Comparison of ENCODE assay signal across 17 cellular contexts in genomic region chr1:167927075-167927754, GRCh38. TPM values are rescaled to one million over a fixed set of nuclear protein-coding genes. Genes with fewer than 3 reads are reported as not detected.
A peak's percentile ranks its signal among the peaks of the same experiment; 100 is the strongest.
DNase-seq lines count a peak whose midpoint lies in the region; ATAC-seq, FAIRE-seq and TF ChIP-seq lines count a peak whose summit lies in the region.
"Had no signal": no experiment of that assay in that cellular context is flagged by ENCODE, and none has a peak within 500 bp of the region (broad histone marks: within the 10 kb centered on the region; RNA-seq: fewer than 3 reads in every experiment).

No MANE protein-coding gene starts in this region.

- H3K4me1 ChIP-seq in GM23338 (ENCODE audit: insufficient read depth) (peaks cover 34% of the 10 kb centered on the region), pancreas (peaks cover 0 to 34% (median 22%) of the 10 kb centered on the region in 3 donors), PC-3 (ENCODE audit: insufficient read depth, low read length) (peaks cover 12% of the 10 kb centered on the region), esophagus squamous epithelium (peaks cover 0 to 11% (median 2%) of the 10 kb centered on the region in 3 donors)

- no peak overlapping the region for H3K9ac ChIP-seq in PC-3 (ENCODE audit: low read length)

- H3F3A ChIP-seq in GM23338 (replicated peaks; ENCODE audit: low read depth) (no peaks in the 10 kb centered on the region), PC-3 (ENCODE audit: low read length, unreplicated experiment) (no peaks in the 10 kb centered on the region)

- no peaks in the 10 kb centered on the region for H3K36me3 ChIP-seq in GM23338 (ENCODE audit: insufficient read depth)
- H3K36me3 ChIP-seq in pancreas, result no peaks in the 10 kb centered on the region
- H3K36me3 ChIP-seq in PC-3 (ENCODE audit: low read depth, low read length), result peaks cover 3% of the 10 kb centered on the region; the same call in 1 of the 2 replicates
- peaks cover 0 to 8% (median 0%) of the 10 kb centered on the region in 3 donors for H3K36me3 ChIP-seq in esophagus squamous epithelium
- H3K36me3 ChIP-seq: BE2C had no signal

- in situ Hi-C loops in GM13977 (cut with MboI; ENCODE audit: low pct_unique_long_range_greater_than_20kb, low sequenced_read_pairs, unreplicated experiment), result no loop called here

- CTCF ChIA-PET in PC-3 (lab: Charles Lee), result no interaction called here

- TF ChIP-seq CTCF in GM13977 (IDR thresholded peaks at IDR 0.05; ENCODE audit: extremely low read depth, insufficient read depth, missing control alignments) (no peak), GM23338 (conservative IDR thresholded peaks at IDR 0.05; ENCODE audit: low read depth in 2 of 2) (no peak), pancreas (IDR thresholded peaks at IDR 0.05) (no peak), PC-3 (conservative IDR thresholded peaks at IDR 0.05; ENCODE audit: low read depth, low read length) (no peak), esophagus squamous epithelium (IDR thresholded peaks at IDR 0.05) (no peak)

- 45 to 46% methylated on average over 4 of the region's 4 CpGs for WGBS in pancreas, 2 donors
- 80 to 85% methylated on average over 4 of the region's 4 CpGs for WGBS in esophagus squamous epithelium, 2 donors

- ATAC-seq in GM23338, result no peak
- peak in 3 of 4 donors; percentile 31 to 69 (median 50) for ATAC-seq in pancreas
- ATAC-seq in PC-3, result no peak
- ATAC-seq: activated naive CD8-positive, alpha-beta T cell treated with anti-CD3 and anti-CD28 coated beads, Interleukin-2, amount 50 U/mL, for 24 hours; heart left ventricle had no signal

- DNase-seq in GM13977 (ENCODE audit: low spot score), result peak; percentile 16
- DNase-seq in GM23338 (ENCODE audit: low spot score), result no peak
- DNase-seq in RCC 7860 (ENCODE audit: low spot score), result peak; percentile 46
- DNase-seq in pancreas, result no peak
- no peak for DNase-seq in PC-3
- DNase-seq in T-helper 1 cell, result no peak
- DNase-seq in esophagus squamous epithelium (lab: John Stamatoyannopoulos, UW), result no peak
- no peak for DNase-seq in activated T-cell treated with anti-CD3 and anti-CD28 coated beads, Interleukin-2, amount 50 U/mL, for 1 hour
- DNase-seq: activated naive CD8-positive, alpha-beta T cell treated with anti-CD3 and anti-CD28 coated beads, Interleukin-2, amount 50 U/mL, for 24 hours; BE2C; heart left ventricle; IMR-90; NCI-H2029; OCI-M1; T1000 had no signal

- H3K27me3 ChIP-seq in GM23338 (ENCODE audit: insufficient read depth) (no peaks in the 10 kb centered on the region), pancreas (no peaks in the 10 kb centered on the region), PC-3 (ENCODE audit: low read length) (no peaks in the 10 kb centered on the region), esophagus squamous epithelium (no peaks in the 10 kb centered on the region)
- H3K27me3 ChIP-seq: BE2C, heart left ventricle had no signal

- peaks cover 8% of the 10 kb centered on the region; the same call in 2 of the 3 replicates for H3K4me1 Mint-ChIP-seq in GM23338

- POLR2A ChIA-PET in PC-3 (lab: Charles Lee; ENCODE audit: unreplicated experiment), result no interaction called here

- H3K79me2 ChIP-seq in GM23338 (replicated peaks; ENCODE audit: insufficient read depth) (peaks cover 18% of the 10 kb centered on the region), PC-3 (ENCODE audit: low read length) (peaks cover 16% of the 10 kb centered on the region)

- H3K9me2 ChIP-seq in GM23338 (ENCODE audit: insufficient read depth) (no peaks in the 10 kb centered on the region), PC-3 (replicated peaks; ENCODE audit: low read length) (no peaks in the 10 kb centered on the region)

- no peak overlapping the region for H2AFZ ChIP-seq in GM23338
- H2AFZ ChIP-seq in PC-3 (ENCODE audit: low read length), result no peak overlapping the region

- BruUV-seq in PC-3 (replicated peaks; lab: Mats Ljungman, UMichigan), result no TSS peak

- FAIRE-seq in RCC 7860 (lab: Jason Lieb, UNC) (peak; percentile 92), pancreas (lab: Jason Lieb, UNC) (no peak)
- FAIRE-seq: G401.6 had no signal

- no peaks in the 10 kb centered on the region for H3K36me3 Mint-ChIP-seq in GM23338 (ENCODE audit: low read depth)

- no peak overlapping the region for H3K4me3 Mint-ChIP-seq in GM23338
- H3K4me3 Mint-ChIP-seq: activated naive CD8-positive, alpha-beta T cell treated with anti-CD3 and anti-CD28 coated beads, Interleukin-2, amount 50 U/mL, for 24 hours had no signal

- H3K4me3 ChIP-seq in GM23338 (no peak overlapping the region), pancreas (no peak overlapping the region), PC-3 (ENCODE audit: low read length) (no peak overlapping the region), esophagus squamous epithelium (no peak overlapping the region)
- H3K4me3 ChIP-seq: coronary artery, heart left ventricle had no signal

- H3K27ac Mint-ChIP-seq in GM23338, result no peak overlapping the region
- H3K27ac Mint-ChIP-seq: activated naive CD8-positive, alpha-beta T cell treated with anti-CD3 and anti-CD28 coated beads, Interleukin-2, amount 50 U/mL, for 24 hours had no signal

- TF ChIP-seq POLR2A in esophagus squamous epithelium (IDR thresholded peaks at IDR 0.05), result no peak

- H3K4me2 ChIP-seq in GM23338 (no peak overlapping the region), PC-3 (ENCODE audit: low read length) (no peak overlapping the region)

- H3K9me3 ChIP-seq in pancreas, result no peaks in the 10 kb centered on the region
- H3K9me3 ChIP-seq in PC-3 (ENCODE audit: low read length), result no peaks in the 10 kb centered on the region
- H3K9me3 ChIP-seq in esophagus squamous epithelium, result no peaks in the 10 kb centered on the region
- H3K9me3 ChIP-seq: BE2C, heart left ventricle had no signal

- H3K27ac ChIP-seq in GM23338 (ENCODE audit: low read depth) (peak overlapping the region; percentile 45; the same call in 1 of the 2 replicates), pancreas (peak overlapping the region in 2 of 4 donors; percentile 30 to 64), PC-3 (ENCODE audit: low read length) (no peak overlapping the region), esophagus squamous epithelium (no peak overlapping the region)
- H3K27ac ChIP-seq: coronary artery, heart left ventricle had no signal

- no peaks in the 10 kb centered on the region for H3K27me3 Mint-ChIP-seq in GM23338 (ENCODE audit: insufficient read depth, low read depth, poor library complexity)
- H3K27me3 Mint-ChIP-seq: activated naive CD8-positive, alpha-beta T cell treated with anti-CD3 and anti-CD28 coated beads, Interleukin-2, amount 50 U/mL, for 24 hours had no signal

- intact Hi-C loops in pancreas (cut with DNase I) (no loop called here), PC-3 (cut with micrococcal nuclease) (no loop called here), esophagus squamous epithelium (cut with DNase I) (no loop called here)

- no peaks in the 10 kb centered on the region for H3K9me3 Mint-ChIP-seq in GM23338
- H3K9me3 Mint-ChIP-seq: activated naive CD8-positive, alpha-beta T cell treated with anti-CD3 and anti-CD28 coated beads, Interleukin-2, amount 50 U/mL, for 24 hours had no signal

- H4K20me1 ChIP-seq in GM23338 (replicated peaks; ENCODE audit: insufficient read depth), result no peaks in the 10 kb centered on the region
- H4K20me1 ChIP-seq in PC-3 (ENCODE audit: low read length), result no peaks in the 10 kb centered on the region

TF ChIP-seq in GM23338, 12 proteins besides CTCF, POLR2A, EP300 and RAD21 (continues in another document):
- no peak for TF ChIP-seq POLR2AphosphoS5 (IDR thresholded peaks at IDR 0.05; ENCODE audit: low read depth)
- no peak for TF ChIP-seq EZH2 (IDR thresholded peaks at IDR 0.05; ENCODE audit: low read depth, unreplicated experiment)
- TF ChIP-seq NANOG (IDR thresholded peaks at IDR 0.05; ENCODE audit: borderline replicate concordance), result no peak
- no peak for TF ChIP-seq ETS1 (IDR thresholded peaks at IDR 0.05)
- TF ChIP-seq JUNB (IDR thresholded peaks at IDR 0.05; ENCODE audit: unreplicated experiment), result no peak
- no peak for TF ChIP-seq ZNF114 (CRISPR knock-in tag; IDR thresholded peaks at IDR 0.05)
- no peak for TF ChIP-seq ZNF331 (CRISPR knock-in tag; IDR thresholded peaks at IDR 0.05; ENCODE audit: low read depth)
- no peak for TF ChIP-seq CREB1 (CRISPR knock-in tag; IDR thresholded peaks at IDR 0.05; ENCODE audit: low read depth)

RNA-seq across cellular contexts. Expression of gene DCAF6, which starts 9.3 kb away (rescaled TPM):
- 24.6 and 27.3 TPM in 2 replicates for total RNA-seq in GM23338 (2014; rRNA removed; shearing (Covaris generic))
- polyA plus RNA-seq in GM23338 (2016; fragmentation: Nextera tagmentation; extraction: Ambion mirVana) (16.7 and 18.6 TPM in 2 replicates), pancreas (10 to 100 TPM; 14.8 to 24.3 TPM)
- total RNA-seq in pancreas (10 to 100 TPM; 11.4 to 31.9 (median 20.0) TPM), PC-3 (2014; rRNA removed) (29.1 and 52.2 TPM in 2 replicates), esophagus squamous epithelium (10 to 100 TPM; 20.1 to 65.8 (median 44.5) TPM)

RNA-seq across cellular contexts. Expression of gene MPC2, which starts 9.7 kb away (rescaled TPM):
- total RNA-seq in GM23338 (2014; rRNA removed; shearing (Covaris generic)), result 21.6 and 37.2 TPM in 2 replicates
- 71.0 and 76.9 TPM in 2 replicates for polyA plus RNA-seq in GM23338 (2016; fragmentation: Nextera tagmentation; extraction: Ambion mirVana)
- total RNA-seq in pancreas, result 10 to 100 TPM; 25.5 to 45.4 (median 39.9) TPM
- 10 to 100 TPM; 37.7 to 72.5 TPM for polyA plus RNA-seq in pancreas
- total RNA-seq in PC-3 (2014; rRNA removed), result 56.2 and 60.8 TPM in 2 replicates
- total RNA-seq in esophagus squamous epithelium, result 10 to 100 TPM; 13.2 to 62.7 (median 27.4) TPM

RNA-seq across cellular contexts. Expression of gene ADCY10, which starts 13.3 kb away (rescaled TPM):
- not detected in 2 replicates for total RNA-seq in GM23338 (2014; rRNA removed; shearing (Covaris generic))
- polyA plus RNA-seq in GM23338 (2016; fragmentation: Nextera tagmentation; extraction: Ambion mirVana) (not detected in 2 replicates), pancreas (under 1 TPM in 1 of 2 donors, not detected in 1; 0.19 TPM)
- total RNA-seq in pancreas (under 1 TPM; 0.03 to 0.31 (median 0.14) TPM), PC-3 (2014; rRNA removed) (not detected in 2 replicates), esophagus squamous epithelium (not detected)

Comparison
In these comparisons a context has a peak if more than half of its experiments do, and no peak if none do; other contexts are left out.
1. DNase-seq: peak in GM13977 (single experiment) and RCC 7860 (single experiment); none in GM23338 (single experiment), pancreas (0 of 6), PC-3 (single experiment), T-helper 1 cell (0 of 5), esophagus squamous epithelium (single experiment) and activated T-cell treated with anti-CD3 and anti-CD28 coated beads, Interleukin-2, amount 50 U/mL, for 1 hour (single experiment).
2. ATAC-seq: peak in pancreas (3 of 4); none in GM23338 (single experiment) and PC-3 (single experiment).